ENCODE assay signal across 8 cellular contexts in genomic region chr19:54159352-54160181, GRCh38. TPM values are rescaled to one million over a fixed set of nuclear protein-coding genes. Genes with fewer than 3 reads are reported as not detected.
A peak's percentile ranks its signal among the peaks of the same experiment; 100 is the strongest.
DNase-seq lines count a peak whose midpoint lies in the region; ATAC-seq and TF ChIP-seq lines count a peak whose summit lies in the region.

Gene LENG1 (minus strand): TSS chr19:54159721. CDS start chr19:54159695, 26 bp downstream.

- no peaks in the 10 kb centered on the region for H3K36me3 Mint-ChIP-seq in natural killer cell

- peak within 1 kb of the TSS; percentile 99 to 100 for H3K27ac Mint-ChIP-seq in natural killer cell

- ATAC-seq in natural killer cell, result peak; percentile 82 to 94 (median 86)

- peak; percentile 100 for DNase-seq in EL
- DNase-seq in GOT3 (lab: John Stamatoyannopoulos, UW), result peak; percentile 98
- DNase-seq in RPMI8226, result peak; percentile 100
- peak; percentile 95 for DNase-seq in activated T-helper 9 cell treated with anti-CD3 and anti-CD28 coated beads, Interleukin-2, amount 50 U/mL, for 16 hours (ENCODE audit: low read depth)
- peak; percentile 100 for DNase-seq in fibroblast of peridontal ligament (ENCODE audit: extremely low read depth)
- DNase-seq in natural killer cell, result peak; percentile 97
- DNase-seq in stimulated activated naive CD4-positive, alpha-beta T cell treated with Interleukin-2 at 50 U/mL for 16 hours (lab: John Stamatoyannopoulos, UW), result peak; percentile 100

- H3K4me3 Mint-ChIP-seq in natural killer cell, result peak within 1 kb of the TSS; percentile 100

- H3K9me3 Mint-ChIP-seq in natural killer cell, result no peaks in the 10 kb centered on the region

- TF ChIP-seq CTCF in LNCAP (IDR thresholded peaks at IDR 0.05) (peak; percentile 26; the same call in 1 of the 2 replicates), natural killer cell (IDR thresholded peaks at IDR 0.05) (peak; percentile 17)

- H3K27me3 Mint-ChIP-seq in natural killer cell (ENCODE audit: low read depth in 2 of 2), result no peaks in the 10 kb centered on the region

- intact Hi-C loops in natural killer cell (cut with micrococcal nuclease), result loop anchor here (1.0 kb wide), 2 partner anchors 22 to 44 kb away; partner anchors contain the start of genes CNOT3, PRPF31 and TFPT

- H3K4me1 Mint-ChIP-seq in natural killer cell, result peaks cover 54 to 65% of the 10 kb centered on the region in 2 donors

RNA-seq across cellular contexts. Expression of gene LENG1, which starts in this region (rescaled TPM):
- 1 to 10 TPM; 8.3 to 9.4 (median 9.1) TPM for total RNA-seq in natural killer cell

Comparison
In these comparisons a context has a peak if more than half of its experiments do, and no peak if none do; other contexts are left out.
1. Peak in every context shown above with its lines: DNase-seq and ATAC-seq.